In the genomic region with DNA sequence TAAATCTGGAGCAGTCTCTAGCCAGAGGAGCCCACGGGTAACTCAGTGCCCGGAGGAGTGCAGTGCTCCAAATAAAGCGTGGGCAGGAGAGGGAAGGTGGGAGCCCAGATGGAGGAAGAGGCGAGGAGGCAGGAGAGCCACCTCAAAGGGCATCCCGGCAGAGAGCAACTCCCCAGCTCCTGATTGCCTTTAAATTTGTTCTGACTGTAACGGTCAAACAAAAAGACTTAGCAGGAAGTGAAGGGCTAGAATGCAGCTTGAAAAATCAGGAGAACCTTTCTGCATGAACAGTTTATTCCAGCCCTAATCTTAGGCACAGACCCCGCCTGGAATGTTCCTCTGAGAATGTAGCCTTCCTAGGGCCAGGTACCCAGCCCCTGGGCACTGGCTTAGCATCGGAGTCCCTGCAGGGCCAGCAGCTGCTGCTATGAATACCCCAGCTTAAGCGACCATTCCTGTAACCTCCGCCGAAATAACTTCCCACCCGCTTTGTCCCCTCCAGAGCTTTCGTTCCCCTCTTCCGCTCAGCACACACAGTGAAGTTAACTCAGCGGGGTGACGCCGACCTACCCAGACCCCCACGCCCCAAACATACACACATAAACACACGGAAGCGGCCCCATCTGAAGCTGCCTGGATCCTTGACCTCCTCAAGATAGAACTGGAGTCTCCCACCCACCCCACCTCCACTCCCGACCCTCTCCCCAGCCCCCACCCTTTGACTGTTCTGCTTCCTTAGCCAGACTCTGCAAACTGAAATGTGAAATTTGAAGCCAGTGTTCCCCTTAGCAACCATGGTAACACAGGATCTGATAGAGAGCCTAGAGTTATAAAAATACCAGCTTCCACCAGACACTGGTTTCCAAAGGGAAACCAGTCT, we compare ENCODE assay signal across 10 cellular contexts.
DNase-seq lines count a peak whose midpoint lies in the region; ATAC-seq, FAIRE-seq and TF ChIP-seq lines count a peak whose summit lies in the region.
"Had no signal": no experiment of that assay in that cellular context is flagged by ENCODE, and none has a peak within 500 bp of the region (broad histone marks: within the 10 kb centered on the region; RNA-seq: fewer than 3 reads in every experiment).

No MANE protein-coding gene starts in this region.

- CTCF ChIA-PET in activated B cell treated with CpG ODN at 0.5 μM for 24 hours (lab: Charles Lee) = no interaction called here

- peak overlapping the region; percentile 9 for H3K4me3 ChIP-seq in right cardiac atrium (ENCODE audit: low read length)

- H3K27me3 ChIP-seq in right cardiac atrium (ENCODE audit: control insufficient read depth, insufficient read depth) = no peaks in the 10 kb centered on the region

- peaks cover 40% of the 10 kb centered on the region for H3K4me1 ChIP-seq in right cardiac atrium (ENCODE audit: control insufficient read depth, insufficient read depth, low read length)

- POLR2A ChIA-PET in activated B cell treated with CpG ODN at 0.5 μM for 24 hours (lab: Charles Lee) = no interaction called here

- peaks cover 8% of the 10 kb centered on the region for H3K27me3 Mint-ChIP-seq in activated B cell treated with CpG ODN at 0.5 μM for 24 hours

- no peak overlapping the region for H3K27ac Mint-ChIP-seq in activated B cell treated with CpG ODN at 0.5 μM for 24 hours
- H3K27ac Mint-ChIP-seq: memory B cell had no signal

- FAIRE-seq in D721Med (lab: Jason Lieb, UNC) = no peak
- FAIRE-seq: A204.1 had no signal

- H3K4me1 Mint-ChIP-seq in activated B cell treated with CpG ODN at 0.5 μM for 24 hours = peaks cover under 1% of the 10 kb centered on the region
- H3K4me1 Mint-ChIP-seq: memory B cell had no signal

- H3K36me3 Mint-ChIP-seq in activated B cell treated with CpG ODN at 0.5 μM for 24 hours (ENCODE audit: low read depth) = no peaks in the 10 kb centered on the region
- H3K36me3 Mint-ChIP-seq: memory B cell had no signal

- intact Hi-C loops in activated B cell treated with CpG ODN at 0.5 μM for 24 hours (cut with micrococcal nuclease) (no loop called here), right cardiac atrium (cut with DNase I) (loop anchor here in 3 of 4 donors (5.0 to 10.0 kb wide), 4 partner anchors 45 to 117 kb away; no protein-coding TSS in a partner anchor)

- no peaks in the 10 kb centered on the region for H3K9me3 Mint-ChIP-seq in activated B cell treated with CpG ODN at 0.5 μM for 24 hours
- H3K9me3 Mint-ChIP-seq: memory B cell had no signal

- no peaks in the 10 kb centered on the region for H3K9me3 ChIP-seq in right cardiac atrium (ENCODE audit: control insufficient read depth, low read length)

- no peak for TF ChIP-seq CTCF in activated B cell treated with CpG ODN at 0.5 μM for 24 hours (IDR thresholded peaks at IDR 0.05)
- TF ChIP-seq CTCF in D721Med (IDR thresholded peaks at IDR 0.05; ENCODE audit: insufficient read depth, missing control alignments) = no peak

- DNase-seq in DMS153 treated with DMSO at 0.1 percent for 48 hours (lab: John Stamatoyannopoulos, UW; ENCODE audit: unreplicated experiment) (peak; percentile 31), DMS153 (lab: John Stamatoyannopoulos, UW) (no peak), activated B cell treated with CpG ODN at 0.5 μM for 24 hours (peak; percentile 12), right cardiac atrium (peak in 2 of 3 donors; percentile 8 to 56), GDM1 (lab: John Stamatoyannopoulos, UW) (no peak), A172 (ENCODE audit: low spot score) (no peak), D721Med (ENCODE audit: insufficient read length, low spot score) (no peak)
- DNase-seq in stimulated activated CD8-positive, alpha-beta memory T cell treated with anti-CD3 and anti-CD28 coated beads, Interleukin-4, amount 100 ng/mL, for 48 hours = peak; percentile 14

- 12% methylated on average over 21 of the region's 21 CpGs for WGBS in right cardiac atrium

- ATAC-seq in activated B cell treated with CpG ODN at 0.5 μM for 24 hours (ENCODE audit: low read depth) = no peak
- ATAC-seq in right cardiac atrium = peak; percentile 67 to 69

- H3K27ac ChIP-seq in right cardiac atrium (ENCODE audit: low read length) = peak overlapping the region; percentile 80

- H3K4me3 Mint-ChIP-seq in activated B cell treated with CpG ODN at 0.5 μM for 24 hours = no peak overlapping the region
- H3K4me3 Mint-ChIP-seq: memory B cell had no signal

Comparison
In these comparisons a context has a peak if more than half of its experiments do, and no peak if none do; other contexts are left out.
1. DNase-seq: peak in DMS153 treated with DMSO at 0.1 percent for 48 hours (single experiment), activated B cell treated with CpG ODN at 0.5 μM for 24 hours (single experiment), right cardiac atrium (2 of 3) and stimulated activated CD8-positive, alpha-beta memory T cell treated with anti-CD3 and anti-CD28 coated beads, Interleukin-4, amount 100 ng/mL, for 48 hours (single experiment); none in DMS153 (single experiment), GDM1 (single experiment), A172 (single experiment) and D721Med (single experiment).